In genomic region chr2:197229509-197230458, GRCh38 we compare ENCODE assay signal across 13 cellular contexts.
DNase-seq lines count a peak whose midpoint lies in the region; ATAC-seq, FAIRE-seq and TF ChIP-seq lines count a peak whose summit lies in the region.
"Had no signal": no experiment of that assay in that cellular context is flagged by ENCODE, and none has a peak within 500 bp of the region (broad histone marks: within the 10 kb centered on the region; RNA-seq: fewer than 3 reads in every experiment).

No MANE protein-coding gene starts in this region.

- no peak for TF ChIP-seq EP300 in SK-N-SH (IDR thresholded peaks at IDR 0.05; ENCODE audit: borderline replicate concordance in 1 of 2, low read depth in 1 of 2, low read length in 1 of 2)

- CTCF ChIA-PET in T-cell (lab: Charles Lee) = interaction anchor here in 1 of 2 donors (1.0 kb wide), 1 partner anchor 16 kb away, joined by 3 read pairs; no protein-coding TSS in a partner anchor
- CTCF ChIA-PET in SK-N-SH (lab: Yijun Ruan, JAX) = interaction anchor here (0.7 to 1.1 kb wide), 2 partner anchors 81 to 119 kb away, joined by 3 read pairs; no protein-coding TSS in a partner anchor

- H3K27me3 ChIP-seq in right atrium auricular region = no peaks in the 10 kb centered on the region
- H3K27me3 ChIP-seq in SK-N-SH (ENCODE audit: insufficient read depth) = no peaks in the 10 kb centered on the region
- H3K27me3 ChIP-seq: body of pancreas, foreskin keratinocyte had no signal

- H3K4me3 ChIP-seq in right atrium auricular region (no peak overlapping the region), SK-N-SH (ENCODE audit: low read depth in 2 of 2, low read length in 1 of 2) (no peak overlapping the region)
- H3K4me3 ChIP-seq: body of pancreas, thoracic aorta had no signal

- no peak for TF ChIP-seq POLR2A in GM12891 (IDR thresholded peaks at IDR 0.05; ENCODE audit: low read depth, low read length)

- peak overlapping the region; percentile 9 to 31 (median 20) for H3K4me3 Mint-ChIP-seq in T-cell

- no peaks in the 10 kb centered on the region for H3K27me3 Mint-ChIP-seq in T-cell

- intact Hi-C loops in Right ventricle myocardium superior (cut with DNase I) = no loop called here

- no peaks in the 10 kb centered on the region for H4K20me1 ChIP-seq in SK-N-SH (ENCODE audit: insufficient read depth)

- DNase-seq in Right ventricle myocardium superior = no peak
- DNase-seq in right atrium auricular region (ENCODE audit: low spot score) = no peak
- no peak for DNase-seq in T-cell
- peak; percentile 32 for DNase-seq in glomerular visceral epithelial cell (ENCODE audit: extremely low spot score)
- no peak for DNase-seq in GM13977 (ENCODE audit: low spot score)
- DNase-seq in SK-N-SH = no peak
- no peak for DNase-seq in GM12891 (ENCODE audit: insufficient read length, low spot score)
- DNase-seq: body of pancreas, foreskin keratinocyte had no signal

- H3K36me3 Mint-ChIP-seq in T-cell = peaks cover 38% of the 10 kb centered on the region

- H3K9me3 ChIP-seq in right atrium auricular region = no peaks in the 10 kb centered on the region
- H3K9me3 ChIP-seq in SK-N-SH = no peaks in the 10 kb centered on the region
- H3K9me3 ChIP-seq: body of pancreas, thoracic aorta had no signal

- H3K36me3 ChIP-seq in right atrium auricular region (no peaks in the 10 kb centered on the region), SK-N-SH (replicated peaks in 1 of 2; ENCODE audit: control insufficient read depth in 1 of 2, insufficient read depth in 2 of 2, low read length in 1 of 2) (no peaks in the 10 kb centered on the region)
- H3K36me3 ChIP-seq: thoracic aorta had no signal

- no peak overlapping the region for H2AFZ ChIP-seq in SK-N-SH (ENCODE audit: low read depth)

- H3K79me2 ChIP-seq in SK-N-SH (ENCODE audit: insufficient read depth) = no peaks in the 10 kb centered on the region

- peak overlapping the region; percentile 89 to 93 for H3K27ac Mint-ChIP-seq in T-cell

- H3K27ac ChIP-seq in right atrium auricular region (no peak overlapping the region), SK-N-SH (ENCODE audit: low read depth in 2 of 2, low read length in 1 of 2) (no peak overlapping the region)
- H3K27ac ChIP-seq: body of pancreas, foreskin keratinocyte, KMS-11, thoracic aorta had no signal

- no peaks in the 10 kb centered on the region for H3F3A ChIP-seq in SK-N-SH (replicated peaks; ENCODE audit: insufficient read depth)

- in situ Hi-C loops in GM13977 (cut with MboI; ENCODE audit: low pct_unique_long_range_greater_than_20kb, low sequenced_read_pairs, unreplicated experiment) = no loop called here

- no peak overlapping the region for H3K9ac ChIP-seq in SK-N-SH
- H3K9ac ChIP-seq: KMS-11 had no signal

- TF ChIP-seq RAD21 in SK-N-SH (IDR thresholded peaks at IDR 0.05; ENCODE audit: low read length) = no peak

- TF ChIP-seq CTCF in right atrium auricular region (IDR thresholded peaks at IDR 0.05) (no peak), GM13977 (IDR thresholded peaks at IDR 0.05; ENCODE audit: extremely low read depth, insufficient read depth, missing control alignments) (no peak), SK-N-SH (IDR thresholded peaks at IDR 0.05) (no peak)

- no peaks in the 10 kb centered on the region for H3K9me3 Mint-ChIP-seq in T-cell

- no peak for FAIRE-seq in GM12891 (lab: Jason Lieb, UNC)

- peaks cover 0 to 4% of the 10 kb centered on the region in 2 donors for H3K4me1 ChIP-seq in right atrium auricular region
- peaks cover 0 to 9% of the 10 kb centered on the region in 2 experiments; a peak in 1 of 4 replicates for H3K4me1 ChIP-seq in SK-N-SH (ENCODE audit: control insufficient read depth in 1 of 2, insufficient read depth in 2 of 2, low read depth in 1 of 2, low read length in 1 of 2)
- H3K4me1 ChIP-seq: body of pancreas, foreskin keratinocyte had no signal

- POLR2A ChIA-PET in T-cell (lab: Charles Lee) = interaction anchor here (0.5 to 1.2 kb wide), 6 partner anchors 10 to 1090 kb away, joined by 3 to 10 read pairs (median 4); no protein-coding TSS in a partner anchor
- POLR2A ChIA-PET in SK-N-SH (lab: Yijun Ruan, JAX) = no interaction called here

- ATAC-seq in Right ventricle myocardium superior (ENCODE audit: poor library complexity) (peak; percentile 48), T-cell (replicated peaks in 1 of 4) (no peak), GM21423 (IDR thresholded peaks at IDR 0.05; ENCODE audit: unreplicated experiment) (no peak)
- ATAC-seq: activated CD4-positive, CD25-positive, alpha-beta regulatory T cell treated with anti-CD3 and anti-CD28 coated beads, Interleukin-2, amount 50 U/mL, for 24 hours; body of pancreas; foreskin keratinocyte had no signal

- H3K4me2 ChIP-seq in SK-N-SH = no peak overlapping the region
- H3K4me2 ChIP-seq: KMS-11 had no signal

- WGBS in SK-N-SH (ENCODE audit: low lambda C conversion rate) = 63% methylated on average over 4 of the region's 4 CpGs

- H3K4me1 Mint-ChIP-seq in T-cell = peaks cover 94 to 98% (median 96%) of the 10 kb centered on the region in 3 donors

- no peaks in the 10 kb centered on the region for H3K9me2 ChIP-seq in SK-N-SH

TF ChIP-seq in SK-N-SH, 30 proteins besides CTCF, POLR2A, EP300 and RAD21 (continues in another document):
- TF ChIP-seq ZBTB33 (IDR thresholded peaks at IDR 0.05; ENCODE audit: borderline replicate concordance, low read depth) (no peak), JUND (IDR thresholded peaks at IDR 0.05) (no peak), MEF2A (IDR thresholded peaks at IDR 0.05; ENCODE audit: borderline replicate concordance, low read depth) (no peak), CHD2 (IDR thresholded peaks at IDR 0.05; ENCODE audit: low read length, partially characterized antibody) (no peak), POLR2AphosphoS5 (IDR thresholded peaks at IDR 0.05; ENCODE audit: low read depth, low read length) (no peak), TEAD4 (IDR thresholded peaks at IDR 0.05; ENCODE audit: borderline replicate concordance, insufficient read depth) (no peak), YY1 (IDR thresholded peaks at IDR 0.05; ENCODE audit: low read depth) (no peak), USF1 (IDR thresholded peaks at IDR 0.05; ENCODE audit: borderline replicate concordance, low read depth) (no peak), RCOR1 (IDR thresholded peaks at IDR 0.05; ENCODE audit: low read length) (no peak), SIN3A (IDR thresholded peaks at IDR 0.05; ENCODE audit: borderline replicate concordance, low read depth, low read length) (no peak)

TF ChIP-seq in GM12891, 5 proteins besides CTCF, POLR2A, EP300 and RAD21:
- no peak for TF ChIP-seq TAF1 (IDR thresholded peaks at IDR 0.05; ENCODE audit: low read depth, low read length)
- TF ChIP-seq POLR2AphosphoS5 (IDR thresholded peaks at IDR 0.05; ENCODE audit: low read depth, low read length) = no peak
- no peak for TF ChIP-seq SPI1 (IDR thresholded peaks at IDR 0.05; ENCODE audit: low read depth, low read length)
- no peak for TF ChIP-seq POU2F2 (IDR thresholded peaks at IDR 0.05; ENCODE audit: low read depth, low read length)
- no peak for TF ChIP-seq PAX5 (IDR thresholded peaks at IDR 0.05; ENCODE audit: insufficient read depth, low read length, severe bottlenecking)
TF ChIP-seq in GM12891: peak in this region for 0.
